Comparison of ENCODE assay signal across 1 cellular context in genomic region chr12:56129914-56130495, GRCh38.
TF ChIP-seq lines count a peak whose summit lies in the region.

No MANE protein-coding gene starts in this region.

TF ChIP-seq in K562, 482 proteins besides CTCF, POLR2A, EP300 and RAD21:
- TF ChIP-seq KDM5B (IDR thresholded peaks at IDR 0.05; ENCODE audit: insufficient replicate concordance, low read depth, low read length) (peak; percentile 44), STAG1 (CRISPR knock-in tag; IDR thresholded peaks at IDR 0.05; ENCODE audit: borderline replicate concordance) (0 out of 2 replicates have a peak, but pooled peaks have one; percentile 27)
